Comparison of ENCODE assay signal across 17 cellular contexts in the genomic region with DNA sequence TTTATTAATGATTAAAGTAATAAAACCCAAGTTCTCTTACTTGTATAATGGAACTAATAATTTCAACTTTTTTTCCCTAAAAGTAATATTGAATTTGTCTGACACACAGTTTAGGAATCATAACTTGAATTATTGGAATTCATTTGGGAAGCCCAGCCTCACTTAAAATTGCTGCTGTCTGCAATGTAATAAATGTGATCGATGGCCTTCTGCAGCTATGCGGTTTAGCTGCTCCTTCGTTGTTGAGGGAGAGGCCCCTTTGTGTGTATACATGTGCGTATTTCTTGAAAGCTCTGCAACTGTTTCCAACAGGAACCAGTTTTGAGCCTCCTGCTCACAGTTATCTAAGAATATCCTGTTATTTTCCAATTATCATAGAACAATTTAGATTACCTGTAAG.
DNase-seq lines count a peak whose midpoint lies in the region; ATAC-seq, FAIRE-seq and TF ChIP-seq lines count a peak whose summit lies in the region.
"Had no signal": no experiment of that assay in that cellular context is flagged by ENCODE, and none has a peak within 500 bp of the region (broad histone marks: within the 10 kb centered on the region; RNA-seq: fewer than 3 reads in every experiment).

No MANE protein-coding gene starts in this region.

- H3K4me1 ChIP-seq in K562 (replicated peaks in 1 of 2; ENCODE audit: control insufficient read depth in 2 of 2, insufficient read depth in 2 of 2, low read length in 2 of 2) (peaks cover 0 to 7% of the 10 kb centered on the region in 2 experiments; a peak in 4 of 5 replicates), left lung (no peaks in the 10 kb centered on the region)
- H3K4me1 ChIP-seq: BLaER1, Caco-2 had no signal

- FAIRE-seq in K562 (lab: Jason Lieb, UNC), result no peak
- FAIRE-seq: GM12892 had no signal

- TF ChIP-seq POLR2A in K562 (conservative IDR thresholded peaks at IDR 0.05), result no peak

- H3K27ac Mint-ChIP-seq in mesothelial cell of epicardium, result peak overlapping the region; percentile 98
- peak overlapping the region; percentile 80 for H3K27ac Mint-ChIP-seq in progenitor cell of endocrine pancreas
- H3K27ac Mint-ChIP-seq: CD8-positive, alpha-beta memory T cell; GM23338 had no signal

- no peak overlapping the region for H3K4me3 Mint-ChIP-seq in mesothelial cell of epicardium
- H3K4me3 Mint-ChIP-seq in progenitor cell of endocrine pancreas (ENCODE audit: low read depth), result no peak overlapping the region
- H3K4me3 Mint-ChIP-seq: CD8-positive, alpha-beta memory T cell; GM23338; H9 had no signal

- H3K4me1 Mint-ChIP-seq in mesothelial cell of epicardium (peaks cover 36% of the 10 kb centered on the region), progenitor cell of endocrine pancreas (ENCODE audit: low read depth) (peaks cover 6% of the 10 kb centered on the region)
- H3K4me1 Mint-ChIP-seq: CD8-positive, alpha-beta memory T cell; GM23338 had no signal

- WGBS in K562 (ENCODE audit: insufficient coverage, low coverage, missing lambda C conversion rate), result 10% methylated on average over 4 of the region's 4 CpGs

- H3K79me2 ChIP-seq in K562 (ENCODE audit: control insufficient read depth, insufficient read depth, low read length), result no peaks in the 10 kb centered on the region

- TF ChIP-seq RAD21 in K562 (CRISPR knock-in tag; conservative IDR thresholded peaks at IDR 0.05 in 1 of 2, IDR thresholded peaks at IDR 0.05 in 1 of 2), result no peak

- H3K9me1 ChIP-seq in K562 (ENCODE audit: control insufficient read depth, insufficient read depth, low read length), result no peaks in the 10 kb centered on the region

- CTCF ChIA-PET in HEK293T (lab: Yijun Ruan, JAX) (no interaction called here), K562 (lab: Yijun Ruan, JAX; ENCODE audit: low intra/inter-chr PET ratio) (no interaction called here)

- H3K36me3 Mint-ChIP-seq in mesothelial cell of epicardium (no peaks in the 10 kb centered on the region), progenitor cell of endocrine pancreas (ENCODE audit: insufficient read depth) (peaks cover 7% of the 10 kb centered on the region)
- H3K36me3 Mint-ChIP-seq: CD8-positive, alpha-beta memory T cell had no signal

- peaks cover 3 to 8% of the 10 kb centered on the region in 2 experiments; a peak in 3 of 5 replicates for H3K27me3 ChIP-seq in K562 (ENCODE audit: control insufficient read depth in 2 of 2, insufficient read depth in 2 of 2, low read length in 2 of 2)
- no peaks in the 10 kb centered on the region for H3K27me3 ChIP-seq in left lung
- H3K27me3 ChIP-seq: BLaER1 had no signal

- TF ChIP-seq EP300 in K562 (IDR thresholded peaks at IDR 0.05; ENCODE audit: low read length), result no peak

- H3K27me3 Mint-ChIP-seq in mesothelial cell of epicardium (ENCODE audit: low read depth) (no peaks in the 10 kb centered on the region), progenitor cell of endocrine pancreas (no peaks in the 10 kb centered on the region)

- TF ChIP-seq CTCF in K562 (IDR thresholded peaks at IDR 0.05 in 2 of 3, conservative IDR thresholded peaks at IDR 0.05 in 1 of 3; ENCODE audit: insufficient read depth in 2 of 3, low read depth in 1 of 3, low read length in 3 of 3) (no peak), mesothelial cell of epicardium (IDR thresholded peaks at IDR 0.05; ENCODE audit: unreplicated experiment) (no peak), progenitor cell of endocrine pancreas (IDR thresholded peaks at IDR 0.05; ENCODE audit: unreplicated experiment) (no peak), left lung (IDR thresholded peaks at IDR 0.05) (no peak)

- BruUV-seq in K562 (replicated peaks; lab: Mats Ljungman, UMichigan), result no TSS peak

- in situ Hi-C loops in K562 (cut with MboI), result no loop called here

- H3K9me3 ChIP-seq in K562 (replicated peaks; ENCODE audit: control insufficient read depth, insufficient read depth, low read depth, low read length) (peaks cover 9% of the 10 kb centered on the region), left lung (no peaks in the 10 kb centered on the region)

- POLR2A ChIA-PET in HEK293T (lab: Yijun Ruan, JAX), result no interaction called here
- POLR2A ChIA-PET in K562 (lab: Yijun Ruan, JAX), result no interaction called here

- H3K4me3 ChIP-seq in K562, result no peak overlapping the region
- no peak overlapping the region for H3K4me3 ChIP-seq in left lung
- H3K4me3 ChIP-seq: BLaER1, GM23338 had no signal

- H3K9ac ChIP-seq in K562 (ENCODE audit: insufficient read depth in 1 of 2, low read depth in 2 of 2, low read length in 2 of 2), result no peak overlapping the region
- H3K9ac ChIP-seq: BLaER1 had no signal

- H3K9me3 Mint-ChIP-seq in mesothelial cell of epicardium, result peaks cover 19% of the 10 kb centered on the region
- H3K9me3 Mint-ChIP-seq in progenitor cell of endocrine pancreas (ENCODE audit: low read depth), result peaks cover 27% of the 10 kb centered on the region

- no peak overlapping the region for H3K27ac ChIP-seq in K562 (ENCODE audit: extremely low read depth, low read depth, low read length)
- H3K27ac ChIP-seq in left lung, result no peak overlapping the region
- H3K27ac ChIP-seq: BLaER1 had no signal

- no peak overlapping the region for H3K4me2 ChIP-seq in K562 (ENCODE audit: insufficient read depth, low read length)
- H3K4me2 ChIP-seq: BLaER1, GM23338 had no signal

- intact Hi-C loops in K562 (cut with micrococcal nuclease), result no loop called here
- intact Hi-C loops in left lung (cut with DNase I), result no loop called here

- ATAC-seq in K562 (no peak), left lung (no peak), GM19023 (IDR thresholded peaks at IDR 0.05; ENCODE audit: unreplicated experiment) (no peak)
- ATAC-seq: GM23338 had no signal

- H4K20me1 ChIP-seq in K562 (replicated peaks; ENCODE audit: control insufficient read depth, insufficient read depth, low read length), result no peaks in the 10 kb centered on the region
- H4K20me1 ChIP-seq: BLaER1 had no signal

- H3K36me3 ChIP-seq in K562 (ENCODE audit: control insufficient read depth, insufficient read depth, low read length), result no peaks in the 10 kb centered on the region
- no peaks in the 10 kb centered on the region for H3K36me3 ChIP-seq in left lung
- H3K36me3 ChIP-seq: BLaER1 had no signal

- DNase-seq in HEK293T (ENCODE audit: extremely low spot score), result no peak
- no peak for DNase-seq in K562 (ENCODE audit: extremely low read depth in 1 of 4, low spot score in 3 of 4)
- no peak for DNase-seq in mesothelial cell of epicardium (ENCODE audit: low spot score in 2 of 2, unreplicated experiment in 2 of 2)
- DNase-seq in progenitor cell of endocrine pancreas (ENCODE audit: low spot score, unreplicated experiment), result no peak
- DNase-seq in SIG-M5 treated with dmso at 0.1 percent for 504 hours (lab: John Stamatoyannopoulos, UW; ENCODE audit: unreplicated experiment), result no peak
- DNase-seq in left lung, result no peak
- DNase-seq: 8988T; AML-193; Caco-2; CD8-positive, alpha-beta memory T cell; DND-41; GDM1; H9 had no signal

- no peak overlapping the region for H2AFZ ChIP-seq in K562 (ENCODE audit: low read depth, low read length)
- H2AFZ ChIP-seq: GM23338 had no signal

TF ChIP-seq in HEK293T, 16 proteins besides CTCF, POLR2A, EP300 and RAD21:
- TF ChIP-seq, protein P1, sequence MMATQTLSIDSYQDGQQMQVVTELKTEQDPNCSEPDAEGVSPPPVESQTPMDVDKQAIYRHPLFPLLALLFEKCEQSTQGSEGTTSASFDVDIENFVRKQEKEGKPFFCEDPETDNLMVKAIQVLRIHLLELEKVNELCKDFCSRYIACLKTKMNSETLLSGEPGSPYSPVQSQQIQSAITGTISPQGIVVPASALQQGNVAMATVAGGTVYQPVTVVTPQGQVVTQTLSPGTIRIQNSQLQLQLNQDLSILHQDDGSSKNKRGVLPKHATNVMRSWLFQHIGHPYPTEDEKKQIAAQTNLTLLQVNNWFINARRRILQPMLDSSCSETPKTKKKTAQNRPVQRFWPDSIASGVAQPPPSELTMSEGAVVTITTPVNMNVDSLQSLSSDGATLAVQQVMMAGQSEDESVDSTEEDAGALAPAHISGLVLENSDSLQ (IDR thresholded peaks at IDR 0.05), result peak; percentile 74
- TF ChIP-seq CTBP1 (IDR thresholded peaks at IDR 0.05; ENCODE audit: borderline replicate concordance), result no peak
TF ChIP-seq in HEK293T: peak in this region for 1.

TF ChIP-seq in K562, 482 proteins besides CTCF, POLR2A, EP300 and RAD21:
- no peak for TF ChIP-seq TAL1 (IDR thresholded peaks at IDR 0.05)
- TF ChIP-seq, protein P2, sequence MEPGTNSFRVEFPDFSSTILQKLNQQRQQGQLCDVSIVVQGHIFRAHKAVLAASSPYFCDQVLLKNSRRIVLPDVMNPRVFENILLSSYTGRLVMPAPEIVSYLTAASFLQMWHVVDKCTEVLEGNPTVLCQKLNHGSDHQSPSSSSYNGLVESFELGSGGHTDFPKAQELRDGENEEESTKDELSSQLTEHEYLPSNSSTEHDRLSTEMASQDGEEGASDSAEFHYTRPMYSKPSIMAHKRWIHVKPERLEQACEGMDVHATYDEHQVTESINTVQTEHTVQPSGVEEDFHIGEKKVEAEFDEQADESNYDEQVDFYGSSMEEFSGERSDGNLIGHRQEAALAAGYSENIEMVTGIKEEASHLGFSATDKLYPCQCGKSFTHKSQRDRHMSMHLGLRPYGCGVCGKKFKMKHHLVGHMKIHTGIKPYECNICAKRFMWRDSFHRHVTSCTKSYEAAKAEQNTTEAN (CRISPR knock-in tag; IDR thresholded peaks at IDR 0.05), result no peak
- peak; percentile 45 for TF ChIP-seq MEIS2 (IDR thresholded peaks at IDR 0.05; ENCODE audit: partially characterized antibody)
- TF ChIP-seq ZNF354B (CRISPR knock-in tag; IDR thresholded peaks at IDR 0.05), result no peak
- TF ChIP-seq, protein P3, sequence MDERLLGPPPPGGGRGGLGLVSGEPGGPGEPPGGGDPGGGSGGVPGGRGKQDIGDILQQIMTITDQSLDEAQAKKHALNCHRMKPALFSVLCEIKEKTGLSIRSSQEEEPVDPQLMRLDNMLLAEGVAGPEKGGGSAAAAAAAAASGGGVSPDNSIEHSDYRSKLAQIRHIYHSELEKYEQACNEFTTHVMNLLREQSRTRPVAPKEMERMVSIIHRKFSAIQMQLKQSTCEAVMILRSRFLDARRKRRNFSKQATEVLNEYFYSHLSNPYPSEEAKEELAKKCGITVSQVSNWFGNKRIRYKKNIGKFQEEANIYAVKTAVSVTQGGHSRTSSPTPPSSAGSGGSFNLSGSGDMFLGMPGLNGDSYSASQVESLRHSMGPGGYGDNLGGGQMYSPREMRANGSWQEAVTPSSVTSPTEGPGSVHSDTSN (CRISPR knock-in tag; IDR thresholded peaks at IDR 0.05; ENCODE audit: low read depth), result no peak
- TF ChIP-seq, protein P3 (tag; conservative IDR thresholded peaks at IDR 0.05; ENCODE audit: low read depth), result peak; percentile 67
- TF ChIP-seq BACH1 (tag; IDR thresholded peaks at IDR 0.05), result no peak
- TF ChIP-seq EHMT2 (IDR thresholded peaks at IDR 0.05), result no peak
